7 cellular contexts compared by ENCODE assay signal in genomic region chr1:167617100-167617949, GRCh38. TPM values are rescaled to one million over a fixed set of nuclear protein-coding genes. Genes with fewer than 3 reads are reported as not detected.
DNase-seq lines count a peak whose midpoint lies in the region; ATAC-seq and TF ChIP-seq lines count a peak whose summit lies in the region.

No MANE protein-coding gene starts in this region.

- TF ChIP-seq POLR2A in esophagus squamous epithelium (IDR thresholded peaks at IDR 0.05) = peak in 1 of 4 donors; percentile 25
- TF ChIP-seq POLR2A in erythroblast (IDR thresholded peaks at IDR 0.05; ENCODE audit: low read length) = no peak

- no peak for DNase-seq in esophagus squamous epithelium (lab: John Stamatoyannopoulos, UW)
- no peak for DNase-seq in omental fat pad (ENCODE audit: low spot score)
- DNase-seq in erythroblast (lab: John Stamatoyannopoulos, UW) = no peak
- no peak for DNase-seq in NCI-H510A treated with DMSO at 0.1 percent for 48 hours (lab: John Stamatoyannopoulos, UW)

- 34 to 43% methylated on average over 7 of the region's 7 CpGs for WGBS in esophagus squamous epithelium, 2 donors

- H3K36me3 ChIP-seq in SU-DHL-6 (ENCODE audit: low read length) (peaks cover 9% of the 10 kb centered on the region), esophagus squamous epithelium (no peaks in the 10 kb centered on the region)

- no peaks in the 10 kb centered on the region for H4K20me1 ChIP-seq in SU-DHL-6 (ENCODE audit: low read depth, low read length)

- H3K79me2 ChIP-seq in SU-DHL-6 (ENCODE audit: insufficient read depth, low read length) = no peaks in the 10 kb centered on the region

- H3K9me3 ChIP-seq in SU-DHL-6 (ENCODE audit: insufficient read depth, low read length) (peaks cover 9% of the 10 kb centered on the region; the same call in 1 of the 2 replicates), esophagus squamous epithelium (peaks cover 0 to 11% (median 9%) of the 10 kb centered on the region in 3 donors)

- peak overlapping the region; percentile 62 for H3K27ac ChIP-seq in SU-DHL-6 (ENCODE audit: low read depth, low read length)
- peak overlapping the region; percentile 53 to 87 (median 65) for H3K27ac ChIP-seq in esophagus squamous epithelium

- peaks cover 8% of the 10 kb centered on the region; the same call in 1 of the 2 replicates for H3F3A ChIP-seq in SU-DHL-6 (ENCODE audit: insufficient read depth)

- TF ChIP-seq CTCF in SU-DHL-6 (IDR thresholded peaks at IDR 0.05; ENCODE audit: insufficient read depth, low read length, poor library complexity, severe bottlenecking) (no peak), esophagus squamous epithelium (IDR thresholded peaks at IDR 0.05) (no peak), omental fat pad (IDR thresholded peaks at IDR 0.05) (no peak)

- no peaks in the 10 kb centered on the region for H3K9me2 ChIP-seq in SU-DHL-6 (replicated peaks; ENCODE audit: insufficient read depth, low read length)

- ATAC-seq in GM18909 (IDR thresholded peaks at IDR 0.05; ENCODE audit: poor library complexity, unreplicated experiment) (peak; percentile 75), HG03039 (IDR thresholded peaks at IDR 0.05; ENCODE audit: unreplicated experiment) (peak; percentile 49), omental fat pad (ENCODE audit: low FRiP score) (peak; percentile 41)

- peaks cover 7 to 29% (median 10%) of the 10 kb centered on the region in 3 donors for H3K4me1 ChIP-seq in esophagus squamous epithelium

- H3K9ac ChIP-seq in SU-DHL-6 (ENCODE audit: low read length) = peak overlapping the region; percentile 39

- H3K4me2 ChIP-seq in SU-DHL-6 (ENCODE audit: low read depth, low read length, poor library complexity, severe bottlenecking) = peak overlapping the region; percentile 64

- no peaks in the 10 kb centered on the region for H3K27me3 ChIP-seq in SU-DHL-6 (ENCODE audit: low read length)
- no peaks in the 10 kb centered on the region for H3K27me3 ChIP-seq in esophagus squamous epithelium

- peak overlapping the region; percentile 27 for H3K4me3 ChIP-seq in SU-DHL-6 (ENCODE audit: insufficient read depth, low read length, poor library complexity, severe bottlenecking)
- peak overlapping the region in 2 of 4 donors; percentile 12 to 33 for H3K4me3 ChIP-seq in esophagus squamous epithelium

- H2AFZ ChIP-seq in SU-DHL-6 (ENCODE audit: low read depth, low read length, severe bottlenecking) = peak overlapping the region; percentile 55

- intact Hi-C loops in esophagus squamous epithelium (cut with DNase I) = no loop called here

RNA-seq across cellular contexts. Expression of gene RCSD1, which starts 12.7 kb away (rescaled TPM):
- total RNA-seq in esophagus squamous epithelium (10 to 100 TPM in 1 of 4 donors, 1 to 10 TPM in 3; 1.2 to 17.7 (median 3.4) TPM), omental fat pad (10 to 100 TPM; 11.3 to 37.5 (median 16.2) TPM)
